ENCODE assay signal across 32 cellular contexts in genomic region chr7:156051884-156052283, GRCh38.
"Had no signal": no experiment of that assay in that cellular context is flagged by ENCODE, and none has a peak within 500 bp of the region (broad histone marks: within the 10 kb centered on the region; RNA-seq: fewer than 3 reads in every experiment).

No MANE protein-coding gene starts in this region.

- DNase-seq: activated B cell treated with CpG ODN at 0.5 μM for 24 hours; activated CD4-positive, alpha-beta memory T cell treated with anti-CD3 and anti-CD28 coated beads for 36 hours; activated CD4-positive, alpha-beta T cell treated with anti-CD3 and anti-CD28 coated beads for 4 hours; activated CD4-positive, alpha-beta T cell treated with anti-CD3 and anti-CD28 coated beads, Interleukin-2, amount 10 ng/mL, durations not matched to agents 24 days and 14 days; activated CD4-positive, alpha-beta T cell treated with anti-CD3 and anti-CD28 coated beads, Interleukin-2, amount 50 U/mL, for 1 hour; activated CD4-positive, alpha-beta T cell treated with anti-CD3 and anti-CD28 coated beads, Interleukin-2, amount 50 U/mL, for 4 hours; activated CD4-positive, CD25-positive, alpha-beta regulatory T cell treated with anti-CD3 and anti-CD28 coated beads, Interleukin-2, amount 50 U/mL, for 72 hours; activated CD8-positive, alpha-beta memory T cell treated with anti-CD3 and anti-CD28 coated beads, Interleukin-2, amount 50 U/mL, for 4 hours; activated CD8-positive, alpha-beta T cell treated with anti-CD3 and anti-CD28 coated beads for 36 hours; activated effector memory CD4-positive, alpha-beta T cell treated with anti-CD3 and anti-CD28 coated beads, Interleukin-2, amount 50 U/mL, for 16 hours; activated gamma-delta T cell treated with Interleukin-2 at 50 U/mL for 16 hours; activated naive CD4-positive, alpha-beta T cell; activated naive CD4-positive, alpha-beta T cell treated with anti-CD3 and anti-CD28 coated beads for 36 hours; activated naive CD8-positive, alpha-beta T cell treated with anti-CD3 and anti-CD28 coated beads for 36 hours; activated T-cell treated with anti-CD3 and anti-CD28 coated beads for 4 hours; activated T-cell treated with anti-CD3 and anti-CD28 coated beads, Interleukin-2, amount 50 U/mL, for 1 hour; activated T-cell treated with anti-CD3 and anti-CD28 coated beads, Interleukin-2, amount 50 U/mL, for 4 hours; activated T-cell treated with anti-CD3 and anti-CD28 coated beads, Interleukin-2, amount 50 U/mL, for 72 hours; adrenal gland; amniotic stem cell; aorta; body of pancreas; brain microvascular endothelial cell; central memory CD4-positive, alpha-beta T cell; T-helper 1 cell; T-helper 2 cell; T-helper 9 cell had no signal

- H3K4me1 ChIP-seq: adrenal gland, body of pancreas, breast epithelium had no signal

- H3K4me3 ChIP-seq: adrenal gland, body of pancreas, breast epithelium had no signal

- FAIRE-seq: astrocyte, TTC549 had no signal

- H3K36me3 ChIP-seq: adrenal gland, brain microvascular endothelial cell, breast epithelium had no signal

- H3K9me3 ChIP-seq: adrenal gland had no signal

- H3K27ac ChIP-seq: adrenal gland, body of pancreas, brain microvascular endothelial cell, breast epithelium, VCaP had no signal

- ATAC-seq: activated CD8-positive, alpha-beta T cell treated with anti-CD3 and anti-CD28 coated beads for 36 hours; activated T-cell treated with anti-CD3 and anti-CD28 coated beads, Interleukin-2, amount 50 U/mL, for 4 hours; activated T-cell treated with anti-CD3 and anti-CD28 coated beads, Interleukin-2, amount 50 U/mL, for 72 hours; activated T-helper 17 cell treated with anti-CD3 and anti-CD28 coated beads, Interleukin-2, amount 50 U/mL, for 72 hours; body of pancreas had no signal

- H3K27me3 ChIP-seq: adrenal gland, body of pancreas, brain microvascular endothelial cell, breast epithelium had no signal
